Comparison of ENCODE assay signal across 7 cellular contexts in genomic region chr1:1696431-1697357, GRCh38. TPM values are rescaled to one million over a fixed set of nuclear protein-coding genes. Genes with fewer than 3 reads are reported as not detected.
A peak's percentile ranks its signal among the peaks of the same experiment; 100 is the strongest.
DNase-seq lines count a peak whose midpoint lies in the region; ATAC-seq and TF ChIP-seq lines count a peak whose summit lies in the region.
"Not testable (repeated sequence)": the region's sequence is repeated elsewhere in the genome, so short reads cannot be mapped to it uniquely, and the experiment has no call there.

No MANE protein-coding gene starts in this region.

- not testable (repeated sequence) for H3K27me3 ChIP-seq in H7 (ENCODE audit: control insufficient read depth, insufficient read depth, low read length); right cardiac atrium (ENCODE audit: control insufficient read depth, insufficient read depth); sigmoid colon

- 92% methylated on average over 19 of the region's 23 CpGs for WGBS in right cardiac atrium
- 91 to 94% methylated on average over 19 to 21 of the region's 23 CpGs for WGBS in sigmoid colon, 2 donors

- not testable (repeated sequence) for H3K9me3 Mint-ChIP-seq in activated CD4-positive, alpha-beta T cell treated with anti-CD3 and anti-CD28 coated beads, Interleukin-2, amount 10 ng/mL, durations not matched to agents 24 days and 14 days; chondrocyte (ENCODE audit: low read depth)

- not testable (repeated sequence) for H3K36me3 ChIP-seq in H7 (replicated peaks; ENCODE audit: control insufficient read depth, insufficient read depth, low read length); mucosa of descending colon (ENCODE audit: low read depth); sigmoid colon

- not testable (repeated sequence) for H3K36me3 Mint-ChIP-seq in activated CD4-positive, alpha-beta T cell treated with anti-CD3 and anti-CD28 coated beads, Interleukin-2, amount 10 ng/mL, durations not matched to agents 24 days and 14 days (ENCODE audit: low read depth); chondrocyte (ENCODE audit: low read depth)

- TF ChIP-seq EP300 in sigmoid colon (IDR thresholded peaks at IDR 0.05), result not testable (repeated sequence)

- not testable (repeated sequence) for H3K4me3 ChIP-seq in H7 (ENCODE audit: insufficient read depth, low read depth, low read length); right cardiac atrium (ENCODE audit: low read length); mucosa of descending colon; sigmoid colon

- intact Hi-C loops in activated CD4-positive, alpha-beta T cell treated with anti-CD3 and anti-CD28 coated beads, Interleukin-2, amount 10 ng/mL, durations not matched to agents 24 days and 14 days (cut with micrococcal nuclease); right cardiac atrium (cut with DNase I); sigmoid colon (cut with DNase I): not testable (repeated sequence)
- intact Hi-C loops in mucosa of descending colon (cut with DNase I, micrococcal nuclease), result loop anchor here in 1 of 2 donors (10.0 kb wide), 1 partner anchor 218 kb away; the partner anchor contains the start of genes CALML6 and TMEM52

- H3K27me3 Mint-ChIP-seq in activated CD4-positive, alpha-beta T cell treated with anti-CD3 and anti-CD28 coated beads, Interleukin-2, amount 10 ng/mL, durations not matched to agents 24 days and 14 days; chondrocyte (ENCODE audit: low read depth): not testable (repeated sequence)

- not testable (repeated sequence) for H3K4me3 Mint-ChIP-seq in activated CD4-positive, alpha-beta T cell treated with anti-CD3 and anti-CD28 coated beads, Interleukin-2, amount 10 ng/mL, durations not matched to agents 24 days and 14 days; chondrocyte (ENCODE audit: unreplicated experiment)

- H3K4me1 ChIP-seq in right cardiac atrium (ENCODE audit: control insufficient read depth, insufficient read depth, low read length); mucosa of descending colon (ENCODE audit: low read depth): not testable (repeated sequence)
- peaks cover 0 to 10% (median 1%) of the 10 kb centered on the region in 4 donors for H3K4me1 ChIP-seq in sigmoid colon

- H3K27ac ChIP-seq in right cardiac atrium (ENCODE audit: low read length); sigmoid colon: not testable (repeated sequence)

- not testable (repeated sequence) for ATAC-seq in right cardiac atrium, mucosa of descending colon

- not testable (repeated sequence) for H3K27ac Mint-ChIP-seq in activated CD4-positive, alpha-beta T cell treated with anti-CD3 and anti-CD28 coated beads, Interleukin-2, amount 10 ng/mL, durations not matched to agents 24 days and 14 days; chondrocyte (ENCODE audit: unreplicated experiment)

- H3K4me1 Mint-ChIP-seq in activated CD4-positive, alpha-beta T cell treated with anti-CD3 and anti-CD28 coated beads, Interleukin-2, amount 10 ng/mL, durations not matched to agents 24 days and 14 days; chondrocyte (ENCODE audit: low read depth): not testable (repeated sequence)

- not testable (repeated sequence) for TF ChIP-seq CTCF in chondrocyte (IDR thresholded peaks at IDR 0.05); mucosa of descending colon (IDR thresholded peaks at IDR 0.05); sigmoid colon (IDR thresholded peaks at IDR 0.05)

- not testable (repeated sequence) for H3K9me3 ChIP-seq in right cardiac atrium (ENCODE audit: control insufficient read depth, low read length); mucosa of descending colon; sigmoid colon

- DNase-seq in H7 (peak; percentile 19), chondrocyte (ENCODE audit: low spot score) (peak; percentile 72), right cardiac atrium (peak in 2 of 3 donors; percentile 31 to 40), mucosa of descending colon (peak in 2 of 3 donors; percentile 23 to 39), sigmoid colon (peak; percentile 35)
- DNase-seq in activated CD4-positive, alpha-beta T cell treated with anti-CD3 and anti-CD28 coated beads, Interleukin-2, amount 10 ng/mL, durations not matched to agents 24 days and 14 days, result peak; percentile 52
- DNase-seq in activated naive CD4-positive, alpha-beta T cell treated with anti-CD3 and anti-CD28 coated beads, Interleukin-2, amount 50 U/mL, for 16 hours, result peak; percentile 5

- not testable (repeated sequence) for TF ChIP-seq POLR2A in sigmoid colon (IDR thresholded peaks at IDR 0.05)

RNA-seq across cellular contexts. Expression of gene SLC35E2B, which starts 4.1 kb away (rescaled TPM):
- 47.4 and 54.8 TPM in 2 replicates for total RNA-seq in H7 (2014; rRNA removed; shearing (Covaris generic))
- total RNA-seq in activated CD4-positive, alpha-beta T cell treated with anti-CD3 and anti-CD28 coated beads, Interleukin-2, amount 10 ng/mL, durations not matched to agents 24 days and 14 days, result 40.3 and 41.5 TPM in 2 replicates
- 50.9 to 52.2 TPM (median 51.6 TPM) in 3 replicates for total RNA-seq in chondrocyte
- total RNA-seq in right cardiac atrium, result 10 to 100 TPM; 16.9 to 29.5 (median 26.2) TPM
- polyA plus RNA-seq in right cardiac atrium, result 14.3 TPM
- total RNA-seq in mucosa of descending colon, result 10 to 100 TPM; 32.4 to 75.2 (median 73.8) TPM
- 10 to 100 TPM; 25.0 to 78.1 (median 31.6) TPM for total RNA-seq in sigmoid colon
- 10 to 100 TPM in 2 of 3 donors, 1 to 10 TPM in 1; 9.5 to 38.5 (median 12.0) TPM for polyA plus RNA-seq in sigmoid colon

RNA-seq across cellular contexts. Expression of gene CDK11A, which starts 27.5 kb away (rescaled TPM):
- total RNA-seq in H7 (2014; rRNA removed; shearing (Covaris generic)), result 18.6 and 26.2 TPM in 2 replicates
- total RNA-seq in activated CD4-positive, alpha-beta T cell treated with anti-CD3 and anti-CD28 coated beads, Interleukin-2, amount 10 ng/mL, durations not matched to agents 24 days and 14 days, result 68.3 and 70.4 TPM in 2 replicates
- 23.8 to 37.8 TPM (median 26.0 TPM) in 3 replicates for total RNA-seq in chondrocyte
- 10 to 100 TPM; 16.9 to 25.4 (median 21.8) TPM for total RNA-seq in right cardiac atrium
- 21.6 TPM for polyA plus RNA-seq in right cardiac atrium
- 10 to 100 TPM; 67.1 to 91.0 (median 83.5) TPM for total RNA-seq in mucosa of descending colon
- 10 to 100 TPM; 21.6 to 53.7 (median 37.5) TPM for total RNA-seq in sigmoid colon
- polyA plus RNA-seq in sigmoid colon, result 10 to 100 TPM; 19.8 to 35.0 (median 33.1) TPM

RNA-seq across cellular contexts. Expression of gene CDK11B, which starts 37.9 kb away (rescaled TPM):
- 12.0 and 16.8 TPM in 2 replicates for total RNA-seq in H7 (2014; rRNA removed; shearing (Covaris generic))
- total RNA-seq in activated CD4-positive, alpha-beta T cell treated with anti-CD3 and anti-CD28 coated beads, Interleukin-2, amount 10 ng/mL, durations not matched to agents 24 days and 14 days, result 38.0 and 40.4 TPM in 2 replicates
- total RNA-seq in chondrocyte, result 21.1 to 24.2 TPM (median 21.8 TPM) in 3 replicates
- total RNA-seq in right cardiac atrium, result 10 to 100 TPM; 18.8 to 20.6 (median 19.7) TPM
- polyA plus RNA-seq in right cardiac atrium, result 27.0 TPM
- total RNA-seq in mucosa of descending colon, result 10 to 100 TPM; 31.9 to 45.6 (median 36.8) TPM
- total RNA-seq in sigmoid colon, result 10 to 100 TPM; 23.9 to 51.0 (median 27.8) TPM
- 10 to 100 TPM; 30.0 to 38.4 (median 37.9) TPM for polyA plus RNA-seq in sigmoid colon

Comparison
In these comparisons a context has a peak if more than half of its experiments do, and no peak if none do; other contexts are left out.
1. DNase-seq: peak in every context shown above with its lines; median percentile 72 in chondrocyte; 52 in activated CD4-positive, alpha-beta T cell treated with anti-CD3 and anti-CD28 coated beads, Interleukin-2, amount 10 ng/mL, durations not matched to agents 24 days and 14 days; 36 in right cardiac atrium; 35 in sigmoid colon; 31 in mucosa of descending colon; 19 in H7; 5 in activated naive CD4-positive, alpha-beta T cell treated with anti-CD3 and anti-CD28 coated beads, Interleukin-2, amount 50 U/mL, for 16 hours.